11 cellular contexts compared by ENCODE assay signal in genomic region chr18:35592298-35592697, GRCh38. TPM values are rescaled to one million over a fixed set of nuclear protein-coding genes. Genes with fewer than 3 reads are reported as not detected.
DNase-seq lines count a peak whose midpoint lies in the region; ATAC-seq and TF ChIP-seq lines count a peak whose summit lies in the region.
"Had no signal": no experiment of that assay in that cellular context is flagged by ENCODE, and none has a peak within 500 bp of the region (broad histone marks: within the 10 kb centered on the region; RNA-seq: fewer than 3 reads in every experiment).

No MANE protein-coding gene starts in this region.

- intact Hi-C loops in ovary (cut with DNase I): no loop called here

- TF ChIP-seq EP300 in ovary (IDR thresholded peaks at IDR 0.05): no peak

- ATAC-seq in GM19324 (IDR thresholded peaks at IDR 0.05; ENCODE audit: low FRiP score, unreplicated experiment): peak; percentile 98
- peak; percentile 98 for ATAC-seq in HG02938 (IDR thresholded peaks at IDR 0.05; ENCODE audit: unreplicated experiment)
- ATAC-seq: activated CD8-positive, alpha-beta memory T cell treated with anti-CD3 and anti-CD28 coated beads, Interleukin-2, amount 10 ng/mL, durations not matched to agents 7 days and 5 days; CD8-positive, alpha-beta T cell; PC-3 had no signal

- TF ChIP-seq POLR2A in NB4 (IDR thresholded peaks at IDR 0.05; ENCODE audit: extremely low read depth, insufficient read length) (no peak), ovary (IDR thresholded peaks at IDR 0.05) (no peak)

- H3K4me3 ChIP-seq in GM08714 (ENCODE audit: low read length) (peak overlapping the region; percentile 33; the same call in 1 of the 2 replicates), NB4 (ENCODE audit: low read depth, low read length) (no peak overlapping the region), hepatocyte (no peak overlapping the region), ovary (no peak overlapping the region)

- no peak overlapping the region for H2AFZ ChIP-seq in hepatocyte

- TF ChIP-seq CTCF in NB4 (IDR thresholded peaks at IDR 0.05; ENCODE audit: low read depth, low read length) (no peak), hepatocyte (IDR thresholded peaks at IDR 0.05; ENCODE audit: poor library complexity) (no peak), ovary (IDR thresholded peaks at IDR 0.05) (no peak)

- H4K20me1 ChIP-seq in hepatocyte (ENCODE audit: insufficient read depth, poor library complexity, severe bottlenecking): peaks cover 59% of the 10 kb centered on the region

- DNase-seq in NB4 (ENCODE audit: low read depth) (peak; percentile 25), NCI-H2107 (lab: John Stamatoyannopoulos, UW) (no peak), hepatocyte (ENCODE audit: low spot score) (no peak), ovary (no peak)
- no peak for DNase-seq in activated effector memory CD4-positive, alpha-beta T cell treated with Interleukin-2 at 50 U/mL for 16 hours
- DNase-seq: activated CD8-positive, alpha-beta memory T cell treated with anti-CD3 and anti-CD28 coated beads, Interleukin-2, amount 10 ng/mL, durations not matched to agents 7 days and 5 days; CD8-positive, alpha-beta T cell; PC-3 had no signal

- peaks cover 8% of the 10 kb centered on the region for H3K9me3 ChIP-seq in hepatocyte (ENCODE audit: low read depth)
- no peaks in the 10 kb centered on the region for H3K9me3 ChIP-seq in ovary

- H3K4me1 ChIP-seq in hepatocyte (ENCODE audit: insufficient read depth) (no peaks in the 10 kb centered on the region), ovary (ENCODE audit: insufficient read depth) (peaks cover 8% of the 10 kb centered on the region)

- H3K9me2 ChIP-seq in hepatocyte (replicated peaks; ENCODE audit: insufficient read depth): no peaks in the 10 kb centered on the region

- peaks cover 100% of the 10 kb centered on the region for H3K79me2 ChIP-seq in hepatocyte

- H3K27me3 ChIP-seq in hepatocyte: no peaks in the 10 kb centered on the region
- H3K27me3 ChIP-seq in ovary: no peaks in the 10 kb centered on the region

- H3K27ac ChIP-seq in hepatocyte (no peak overlapping the region), ovary (no peak overlapping the region)

- H3K4me2 ChIP-seq in hepatocyte: no peak overlapping the region

- H3K36me3 ChIP-seq in hepatocyte (replicated peaks; ENCODE audit: insufficient read depth, low read depth) (no peaks in the 10 kb centered on the region), ovary (no peaks in the 10 kb centered on the region)

RNA-seq across cellular contexts. Expression of gene GALNT1, which starts 10.8 kb away (rescaled TPM):
- total RNA-seq in hepatocyte: 222 and 231 TPM in 2 replicates
- polyA plus RNA-seq in hepatocyte: 240 and 271 TPM in 2 replicates
- total RNA-seq in ovary: 10 to 100 TPM; 20.0 to 60.2 (median 40.4) TPM
- polyA plus RNA-seq in ovary: 10 to 100 TPM; 20.5 to 45.9 TPM
